In the genomic region with DNA sequence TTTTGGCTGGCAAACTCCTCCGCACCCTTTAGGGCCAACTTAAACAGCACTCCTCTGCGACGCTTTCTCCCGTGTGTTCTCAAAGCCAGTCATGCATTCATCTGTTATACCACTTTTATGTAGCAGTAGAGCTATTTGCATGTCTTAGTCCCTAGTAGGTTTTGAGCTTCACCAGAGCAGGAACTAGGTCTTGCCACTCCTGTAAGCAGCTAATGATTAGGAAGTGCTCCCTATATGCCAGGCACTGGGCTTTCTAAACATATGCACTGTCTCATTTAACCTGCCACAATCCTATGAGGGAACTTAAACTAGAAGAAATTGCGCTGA, we compare ENCODE assay signal across 9 cellular contexts.
A peak's percentile ranks its signal among the peaks of the same experiment; 100 is the strongest.
DNase-seq lines count a peak whose midpoint lies in the region; ATAC-seq, FAIRE-seq and TF ChIP-seq lines count a peak whose summit lies in the region.
"Had no signal": no experiment of that assay in that cellular context is flagged by ENCODE, and none has a peak within 500 bp of the region (broad histone marks: within the 10 kb centered on the region; RNA-seq: fewer than 3 reads in every experiment).

No MANE protein-coding gene starts in this region.

- POLR2A ChIA-PET in CD4-positive, alpha-beta T cell (lab: Charles Lee): no interaction called here

- peak; percentile 74 for FAIRE-seq in GM18507 (lab: Jason Lieb, UNC)

- no peak overlapping the region for H3K4me3 Mint-ChIP-seq in CD4-positive, alpha-beta T cell

- no peaks in the 10 kb centered on the region for H3K27me3 ChIP-seq in lower lobe of right lung (ENCODE audit: low read depth)
- no peaks in the 10 kb centered on the region for H3K27me3 ChIP-seq in CD4-positive, alpha-beta T cell (ENCODE audit: control insufficient read depth, insufficient read depth, low read length)

- no peaks in the 10 kb centered on the region for H3K9me3 ChIP-seq in lower lobe of right lung
- no peaks in the 10 kb centered on the region for H3K9me3 ChIP-seq in CD4-positive, alpha-beta T cell (ENCODE audit: control insufficient read depth, low read length)

- no peak for TF ChIP-seq CTCF in lower lobe of right lung (IDR thresholded peaks at IDR 0.05)
- TF ChIP-seq CTCF in CD4-positive, alpha-beta T cell (IDR thresholded peaks at IDR 0.05): no peak

- DNase-seq in GM18507 (ENCODE audit: extremely low spot score, insufficient read length, low read depth) (peak; percentile 39), lower lobe of right lung (no peak), GF-D8 (lab: John Stamatoyannopoulos, UW) (no peak), HuH-7.5 (ENCODE audit: low spot score) (no peak), medulla oblongata (ENCODE audit: extremely low spot score) (no peak)
- DNase-seq in CD4-positive, alpha-beta T cell: no peak
- DNase-seq: NCI-H187 had no signal

- ATAC-seq in GM21529 (IDR thresholded peaks at IDR 0.05; ENCODE audit: unreplicated experiment) (peak; percentile 79), HG03457 (IDR thresholded peaks at IDR 0.05; ENCODE audit: unreplicated experiment) (peak; percentile 70), lower lobe of right lung (no peak)
- ATAC-seq in CD4-positive, alpha-beta T cell (ENCODE audit: poor library complexity): no peak

- CTCF ChIA-PET in CD4-positive, alpha-beta T cell (lab: Charles Lee): no interaction called here

- no peaks in the 10 kb centered on the region for H3K4me1 Mint-ChIP-seq in CD4-positive, alpha-beta T cell (ENCODE audit: low read depth)

- no peaks in the 10 kb centered on the region for H3K36me3 ChIP-seq in lower lobe of right lung

- no peak overlapping the region for H3K4me3 ChIP-seq in lower lobe of right lung

- H3K27ac ChIP-seq in lower lobe of right lung: peak overlapping the region; percentile 15
- H3K27ac ChIP-seq in CD4-positive, alpha-beta T cell (ENCODE audit: low read depth, low read length): no peak overlapping the region

- no peak overlapping the region for H3K27ac Mint-ChIP-seq in CD4-positive, alpha-beta T cell

- no peaks in the 10 kb centered on the region for H3K27me3 Mint-ChIP-seq in CD4-positive, alpha-beta T cell

- no peaks in the 10 kb centered on the region for H3K9me3 Mint-ChIP-seq in CD4-positive, alpha-beta T cell

- peaks cover 35% of the 10 kb centered on the region for H3K4me1 ChIP-seq in lower lobe of right lung

- intact Hi-C loops in lower lobe of right lung (cut with DNase I): no loop called here
- intact Hi-C loops in CD4-positive, alpha-beta T cell (cut with DNase I, micrococcal nuclease): no loop called here

- H3K36me3 Mint-ChIP-seq in CD4-positive, alpha-beta T cell (ENCODE audit: low read depth): no peaks in the 10 kb centered on the region

Comparison
In these comparisons a context has a peak if more than half of its experiments do, and no peak if none do; other contexts are left out.
1. ATAC-seq: peak in GM21529 (single experiment) and HG03457 (single experiment); none in lower lobe of right lung (0 of 2) and CD4-positive, alpha-beta T cell (single experiment).